In the genomic region with DNA sequence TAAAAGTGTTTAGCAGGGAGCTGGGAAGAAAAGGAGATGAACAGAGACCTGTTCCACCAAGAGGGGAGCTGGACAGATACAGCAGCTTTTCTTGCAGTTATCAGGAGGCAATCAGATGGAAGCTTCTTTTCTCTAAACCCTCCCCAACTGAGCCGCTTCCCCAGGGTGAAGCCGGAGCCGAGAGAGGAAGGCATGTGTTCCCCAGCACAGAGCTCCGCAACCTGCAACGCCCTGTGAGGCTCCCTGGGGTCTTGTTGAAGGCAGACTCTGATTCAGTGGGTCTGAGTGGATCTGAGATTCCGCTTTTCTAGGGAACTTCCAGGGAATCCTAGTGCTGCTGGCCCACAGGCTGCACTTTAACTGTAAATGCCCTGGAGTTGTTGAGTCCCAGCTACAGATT, we compare ENCODE assay signal across 25 cellular contexts.
"Had no signal": no experiment of that assay in that cellular context is flagged by ENCODE, and none has a peak within 500 bp of the region (broad histone marks: within the 10 kb centered on the region; RNA-seq: fewer than 3 reads in every experiment).

No MANE protein-coding gene starts in this region.

- H3K27ac Mint-ChIP-seq: endodermal cell; memory B cell; naive B cell; nephron; stimulated activated effector memory CD8-positive, alpha-beta T cell treated with anti-CD3 and anti-CD28 coated beads, Interleukin-12 subunit alpha, Interleukin-12 subunit beta, amount 100 ng/mL, for 72 hours had no signal

- H3K36me3 ChIP-seq: left ventricle myocardium inferior, lower lobe of right lung, right lobe of liver, suprapubic skin, thyroid gland, upper lobe of left lung, uterus had no signal

- H3K27ac ChIP-seq: foreskin keratinocyte, hepatocyte, left ventricle myocardium inferior, lower lobe of right lung, psoas muscle, right lobe of liver, suprapubic skin, thyroid gland, upper lobe of left lung, uterus had no signal

- H3K4me2 ChIP-seq: hepatocyte had no signal

- H3K9me3 Mint-ChIP-seq: endodermal cell; memory B cell; naive B cell; nephron; stimulated activated effector memory CD8-positive, alpha-beta T cell treated with anti-CD3 and anti-CD28 coated beads, Interleukin-12 subunit alpha, Interleukin-12 subunit beta, amount 100 ng/mL, for 72 hours had no signal

- H3K27me3 ChIP-seq: foreskin keratinocyte, hepatocyte, right lobe of liver, thyroid gland, upper lobe of left lung, uterus had no signal

- ATAC-seq: foreskin keratinocyte; left cardiac atrium; lower lobe of right lung; psoas muscle; stimulated activated effector memory CD8-positive, alpha-beta T cell treated with anti-CD3 and anti-CD28 coated beads, Interleukin-12 subunit alpha, Interleukin-12 subunit beta, amount 100 ng/mL, for 72 hours; stimulated activated naive CD8-positive, alpha-beta T cell treated with anti-CD3 and anti-CD28 coated beads, Interleukin-15, Interleukin-2, amounts not matched to agents 100 U/mL and 50 U/mL, for 24 hours had no signal

- DNase-seq: effector CD4-positive, alpha-beta T cell; endodermal cell; erythroblast; foreskin keratinocyte; head of caudate nucleus; kidney; left cardiac atrium; left ventricle myocardium inferior; lower lobe of right lung; midbrain; naive B cell; psoas muscle; retina; right lobe of liver; stimulated activated CD4-positive, alpha-beta T cell treated with anti-CD3 and anti-CD28 coated beads, Interleukin-4, amount 100 ng/mL, for 1 hour; stimulated activated CD8-positive, alpha-beta memory T cell treated with anti-CD3 and anti-CD28 coated beads, Interleukin-4, amount 100 ng/mL, for 48 hours; stimulated activated naive CD8-positive, alpha-beta T cell treated with anti-CD3 and anti-CD28 coated beads, Interleukin-15, Interleukin-2, amounts not matched to agents 100 U/mL and 50 U/mL, for 24 hours; thyroid gland; upper lobe of left lung; uterus had no signal

- H3K79me2 ChIP-seq: hepatocyte had no signal

- H3K4me1 ChIP-seq: lower lobe of right lung, psoas muscle, suprapubic skin, thyroid gland, uterus had no signal

- H3K4me3 ChIP-seq: hepatocyte, left ventricle myocardium inferior, lower lobe of right lung, psoas muscle, right lobe of liver, suprapubic skin, thyroid gland, upper lobe of left lung, uterus had no signal

- H2AFZ ChIP-seq: hepatocyte had no signal

- H3K4me3 Mint-ChIP-seq: endodermal cell; memory B cell; nephron; stimulated activated effector memory CD8-positive, alpha-beta T cell treated with anti-CD3 and anti-CD28 coated beads, Interleukin-12 subunit alpha, Interleukin-12 subunit beta, amount 100 ng/mL, for 72 hours had no signal

- H3K9me3 ChIP-seq: left ventricle myocardium inferior, lower lobe of right lung, psoas muscle, right lobe of liver, suprapubic skin, thyroid gland, upper lobe of left lung, uterus had no signal

- H3K36me3 Mint-ChIP-seq: memory B cell, naive B cell had no signal
